ENCODE assay signal across 14 cellular contexts in the genomic region with DNA sequence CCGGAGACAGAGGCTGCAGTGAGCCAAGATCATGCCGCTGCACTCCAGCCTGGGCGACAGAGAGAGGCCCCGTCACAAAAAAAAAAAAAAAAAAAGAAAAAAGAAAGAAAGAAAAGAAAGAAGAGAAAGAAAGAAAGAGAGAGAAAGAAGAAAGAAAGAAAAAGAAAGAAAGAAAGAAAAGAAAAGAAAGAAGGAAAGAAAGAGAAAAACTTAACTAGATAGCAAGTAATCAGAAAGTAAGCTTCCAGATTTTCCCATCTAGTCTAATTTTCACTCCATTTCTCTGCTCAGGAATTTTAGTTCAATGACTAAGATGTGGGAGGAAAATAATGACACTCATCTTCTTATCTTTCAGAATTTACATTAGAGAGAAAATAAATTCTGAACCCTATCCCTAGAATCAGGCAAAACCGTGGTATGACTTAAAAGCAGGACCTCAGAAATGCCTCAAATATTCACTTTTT. TPM values are rescaled to one million over a fixed set of nuclear protein-coding genes. Genes with fewer than 3 reads are reported as not detected.
DNase-seq lines count a peak whose midpoint lies in the region; ATAC-seq and TF ChIP-seq lines count a peak whose summit lies in the region.
"Had no signal": no experiment of that assay in that cellular context is flagged by ENCODE, and none has a peak within 500 bp of the region (broad histone marks: within the 10 kb centered on the region; RNA-seq: fewer than 3 reads in every experiment).

No MANE protein-coding gene starts in this region.

- H3K9ac ChIP-seq in BLaER1 treated with 17β-estradiol and CSF1 and Interleukin-3, amounts not matched to agents 10 nM and 100 nM, result no peak overlapping the region; a peak in 1 of 22 replicates

- peaks cover 5 to 21% (median 7%) of the 10 kb centered on the region in 11 experiments; a peak in 17 of 22 replicates for H3K36me3 ChIP-seq in BLaER1 treated with 17β-estradiol and CSF1 and Interleukin-3, amounts not matched to agents 10 nM and 100 nM
- H3K36me3 ChIP-seq in osteoblast (ENCODE audit: insufficient read depth, low read length) (peaks cover 12% of the 10 kb centered on the region), body of pancreas (replicated peaks in 1 of 2; ENCODE audit: insufficient read depth in 1 of 2, low read depth in 2 of 2) (no peaks in the 10 kb centered on the region), ovary (no peaks in the 10 kb centered on the region)
- H3K36me3 ChIP-seq: spleen had no signal

- H3K4me2 ChIP-seq in BLaER1 treated with 17β-estradiol and CSF1 and Interleukin-3, amounts not matched to agents 10 nM and 100 nM, result peak overlapping the region; percentile 84 to 94 (median 91); a peak in 19 of 22 replicates
- H3K4me2 ChIP-seq in osteoblast (ENCODE audit: insufficient read depth, low read length), result peak overlapping the region; percentile 93

- ATAC-seq in body of pancreas (no peak), GM18870 (IDR thresholded peaks at IDR 0.05; ENCODE audit: unreplicated experiment) (no peak)
- ATAC-seq: left ventricle myocardium superior had no signal

- no peak for TF ChIP-seq POLR2A in NB4 (IDR thresholded peaks at IDR 0.05; ENCODE audit: extremely low read depth, insufficient read length)
- no peak for TF ChIP-seq POLR2A in body of pancreas (IDR thresholded peaks at IDR 0.05)
- TF ChIP-seq POLR2A in ovary (IDR thresholded peaks at IDR 0.05), result no peak

- intact Hi-C loops in body of pancreas (cut with DNase I), result no loop called here
- intact Hi-C loops in ovary (cut with DNase I), result no loop called here

- H3K27me3 ChIP-seq in BLaER1 treated with 17β-estradiol and CSF1 and Interleukin-3, amounts not matched to agents 10 nM and 100 nM, result no peaks in the 10 kb centered on the region
- no peaks in the 10 kb centered on the region for H3K27me3 ChIP-seq in osteoblast (ENCODE audit: insufficient read depth, low read length)
- H3K27me3 ChIP-seq in body of pancreas, result no peaks in the 10 kb centered on the region
- no peaks in the 10 kb centered on the region for H3K27me3 ChIP-seq in ovary
- H3K27me3 ChIP-seq: spleen had no signal

- peaks cover 77% of the 10 kb centered on the region for H3K79me2 ChIP-seq in osteoblast (ENCODE audit: insufficient read depth, low read length)

- no peak overlapping the region for H2AFZ ChIP-seq in osteoblast (ENCODE audit: low read length)

- no peaks in the 10 kb centered on the region; a peak in 2 of 22 replicates for H3K9me3 ChIP-seq in BLaER1 treated with 17β-estradiol and CSF1 and Interleukin-3, amounts not matched to agents 10 nM and 100 nM (replicated peaks in 1 of 11)
- no peaks in the 10 kb centered on the region for H3K9me3 ChIP-seq in osteoblast (ENCODE audit: low read depth, low read length)
- H3K9me3 ChIP-seq in body of pancreas, result no peaks in the 10 kb centered on the region
- no peaks in the 10 kb centered on the region for H3K9me3 ChIP-seq in ovary
- H3K9me3 ChIP-seq: spleen had no signal

- H4K20me1 ChIP-seq in BLaER1 treated with 17β-estradiol and CSF1 and Interleukin-3, amounts not matched to agents 10 nM and 100 nM, result peaks cover 0 to 60% (median 16%) of the 10 kb centered on the region in 11 experiments; a peak in 12 of 22 replicates
- H4K20me1 ChIP-seq in osteoblast (ENCODE audit: insufficient read depth, low read length), result peaks cover 46% of the 10 kb centered on the region

- no peak for TF ChIP-seq EP300 in ovary (IDR thresholded peaks at IDR 0.05)

- peaks cover 51 to 68% (median 66%) of the 10 kb centered on the region in 10 experiments for H3K4me1 ChIP-seq in BLaER1 treated with 17β-estradiol and CSF1 and Interleukin-3, amounts not matched to agents 10 nM and 100 nM
- peaks cover 46% of the 10 kb centered on the region for H3K4me1 ChIP-seq in osteoblast (ENCODE audit: insufficient read depth, low read length)
- H3K4me1 ChIP-seq in body of pancreas, result peaks cover 44% of the 10 kb centered on the region
- H3K4me1 ChIP-seq in ovary (ENCODE audit: insufficient read depth), result peaks cover 6% of the 10 kb centered on the region

- DNase-seq in NB4 (ENCODE audit: low read depth) (no peak), coronary artery (ENCODE audit: low spot score) (no peak), osteoblast (ENCODE audit: insufficient read length, low spot score, missing footprints) (no peak), body of pancreas (no peak), ovary (no peak)
- DNase-seq in stimulated activated CD4-positive, alpha-beta T cell treated with anti-CD3 and anti-CD28 coated beads, Interleukin-2, amount 100 ng/mL, for 48 hours, result no peak
- DNase-seq: activated CD4-positive, alpha-beta memory T cell treated with anti-CD3 and anti-CD28 coated beads for 36 hours; Kasumi-1; left ventricle myocardium superior; spleen; T1000 had no signal

- TF ChIP-seq CTCF in NB4 (IDR thresholded peaks at IDR 0.05; ENCODE audit: low read depth, low read length) (no peak), coronary artery (IDR thresholded peaks at IDR 0.05) (no peak), osteoblast (IDR thresholded peaks at IDR 0.05; ENCODE audit: extremely low read depth, low read depth, low read length) (no peak), body of pancreas (IDR thresholded peaks at IDR 0.05) (no peak), ovary (IDR thresholded peaks at IDR 0.05) (no peak)

- peak overlapping the region in 2 of 10 experiments; percentile 77 to 81; a peak in 1 of 20 replicates for H3K4me3 ChIP-seq in BLaER1 treated with 17β-estradiol and CSF1 and Interleukin-3, amounts not matched to agents 10 nM and 100 nM
- H3K4me3 ChIP-seq in NB4 (ENCODE audit: low read depth, low read length) (peak overlapping the region; percentile 77), coronary artery (peak overlapping the region; percentile 98), osteoblast (ENCODE audit: insufficient read depth, low read length) (peak overlapping the region; percentile 37), body of pancreas (no peak overlapping the region), ovary (no peak overlapping the region)

- 54 to 77% methylated on average over 5 of the region's 5 CpGs for WGBS in body of pancreas, 2 donors
- 88 to 90% (median 89%) methylated on average over 4 to 5 of the region's 5 CpGs for WGBS in ovary, 3 donors

- no peak overlapping the region for H3K27ac ChIP-seq in BLaER1 treated with 17β-estradiol and CSF1 and Interleukin-3, amounts not matched to agents 10 nM and 100 nM
- H3K27ac ChIP-seq in coronary artery, result peak overlapping the region in 1 of 2 donors; percentile 13
- peak overlapping the region; percentile 25 for H3K27ac ChIP-seq in osteoblast (ENCODE audit: low read depth, low read length)
- H3K27ac ChIP-seq in body of pancreas, result peak overlapping the region in 2 of 4 donors; percentile 20 to 96
- H3K27ac ChIP-seq in ovary, result no peak overlapping the region
- H3K27ac ChIP-seq: C4-2B, spleen had no signal

RNA-seq across cellular contexts. Expression of a gene that starts 2.4 kb away (rescaled TPM):
- total RNA-seq in osteoblast (53.9 and 64.4 TPM in 2 replicates), body of pancreas (10 to 100 TPM; 31.6 to 34.6 TPM), ovary (10 to 100 TPM; 18.8 to 39.5 (median 31.1) TPM)
- 10 to 100 TPM in 1 of 2 donors, 1 to 10 TPM in 1; 6.9 to 19.4 TPM for polyA plus RNA-seq in ovary

RNA-seq across cellular contexts. Expression of a gene that starts 52.6 kb away (rescaled TPM):
- total RNA-seq in osteoblast, result 34.0 and 36.2 TPM in 2 replicates
- total RNA-seq in body of pancreas, result 10 to 100 TPM; 12.9 to 29.1 TPM
- 10 to 100 TPM; 39.0 to 53.8 (median 44.2) TPM for total RNA-seq in ovary
- 10 to 100 TPM; 50.7 to 59.5 TPM for polyA plus RNA-seq in ovary

Comparison
In these comparisons a context has a peak if more than half of its experiments do, and no peak if none do; other contexts are left out.
1. H3K4me3 ChIP-seq: peak in NB4 (single experiment), coronary artery (single experiment) and osteoblast (single experiment); none in body of pancreas (0 of 2) and ovary (single experiment).